Comparison of ENCODE assay signal across 13 cellular contexts in genomic region chr7:104946338-104946737, GRCh38.
A peak's percentile ranks its signal among the peaks of the same experiment; 100 is the strongest.
DNase-seq lines count a peak whose midpoint lies in the region; ATAC-seq, FAIRE-seq and TF ChIP-seq lines count a peak whose summit lies in the region.
"Had no signal": no experiment of that assay in that cellular context is flagged by ENCODE, and none has a peak within 500 bp of the region (broad histone marks: within the 10 kb centered on the region; RNA-seq: fewer than 3 reads in every experiment).

No MANE protein-coding gene starts in this region.

- peak overlapping the region; percentile 66; the same call in 1 of the 2 replicates for H2AFZ ChIP-seq in OCI-LY7 (ENCODE audit: low read length)

- peaks cover 20% of the 10 kb centered on the region for H3K4me1 Mint-ChIP-seq in type B pancreatic cell (ENCODE audit: unreplicated experiment)

- POLR2A ChIA-PET in OCI-LY7 (lab: Charles Lee) = interaction anchor here (0.6 to 2.2 kb wide), 14 partner anchors 9 to 1169 kb away, joined by 3 to 8 read pairs (median 4); no protein-coding TSS in a partner anchor

- peak; percentile 38 for DNase-seq in Daoy (ENCODE audit: low read depth)
- no peak for DNase-seq in OCI-LY7 (ENCODE audit: low spot score)
- no peak for DNase-seq in small intestine
- no peak for DNase-seq in type B pancreatic cell (ENCODE audit: extremely low spot score, unreplicated experiment)
- DNase-seq: amniotic stem cell, EL, NCI-H1092 had no signal

- H3K27me3 ChIP-seq in esophagus (ENCODE audit: control insufficient read depth in 1 of 2, insufficient read depth in 2 of 2, low read length in 2 of 2) (no peaks in the 10 kb centered on the region), small intestine (ENCODE audit: control insufficient read depth in 2 of 2, insufficient read depth in 2 of 2, low read length in 2 of 2) (no peaks in the 10 kb centered on the region)

- no peaks in the 10 kb centered on the region for H3K9me2 ChIP-seq in OCI-LY7 (ENCODE audit: insufficient read depth, low read length)

- intact Hi-C loops in OCI-LY7 (cut with micrococcal nuclease; ENCODE audit: unreplicated experiment) = loop anchor here (5.0 kb wide), 1 partner anchor 586 kb away; the partner anchor contains the start of gene RINT1

- H3K36me3 ChIP-seq in OCI-LY7 (ENCODE audit: insufficient read depth, low read length) (peaks cover 3% of the 10 kb centered on the region; the same call in 1 of the 2 replicates), esophagus (ENCODE audit: control insufficient read depth in 2 of 2, insufficient read depth in 2 of 2, low read length in 1 of 2) (no peaks in the 10 kb centered on the region), small intestine (ENCODE audit: control insufficient read depth in 2 of 2, insufficient read depth in 2 of 2, low read length in 2 of 2) (no peaks in the 10 kb centered on the region)

- no peak for FAIRE-seq in small intestine (lab: Jason Lieb, UNC)

- no peak for TF ChIP-seq CTCF in OCI-LY7 (conservative IDR thresholded peaks at IDR 0.05; ENCODE audit: low read length)
- TF ChIP-seq CTCF in type B pancreatic cell (conservative IDR thresholded peaks at IDR 0.05) = no peak

- H3K79me2 ChIP-seq in OCI-LY7 (ENCODE audit: insufficient read depth, low read depth, low read length) = peaks cover 4% of the 10 kb centered on the region; the same call in 1 of the 2 replicates

- peak overlapping the region; percentile 74 for H3K4me2 ChIP-seq in OCI-LY7 (ENCODE audit: low read length)

- H3K9me3 Mint-ChIP-seq in type B pancreatic cell = no peaks in the 10 kb centered on the region

- 22 to 29% methylated on average over 2 of the region's 2 CpGs for WGBS in esophagus, 2 donors
- WGBS in small intestine, 3 donors = 39 to 58% (median 53%) methylated on average over 2 of the region's 2 CpGs

- H3K4me1 ChIP-seq in OCI-LY7 (ENCODE audit: insufficient read depth, low read length, poor library complexity, severe bottlenecking) (peaks cover 90% of the 10 kb centered on the region), esophagus (ENCODE audit: control insufficient read depth in 2 of 2, insufficient read depth in 2 of 2, low read length in 1 of 2) (peaks cover 0 to 7% of the 10 kb centered on the region in 2 donors), small intestine (ENCODE audit: control insufficient read depth in 2 of 2, insufficient read depth in 1 of 2, low read depth in 1 of 2, low read length in 1 of 2) (peaks cover 4 to 13% of the 10 kb centered on the region in 2 donors)

- CTCF ChIA-PET in OCI-LY7 (lab: Charles Lee; ENCODE audit: unreplicated experiment) = interaction anchor here (0.9 to 1.3 kb wide), 2 partner anchors 17 to 20 kb away, joined by 3 to 4 read pairs; no protein-coding TSS in a partner anchor

- no peaks in the 10 kb centered on the region for H3K36me3 Mint-ChIP-seq in type B pancreatic cell

- ATAC-seq in GM18498 (IDR thresholded peaks at IDR 0.05; ENCODE audit: unreplicated experiment) = no peak
- ATAC-seq in GM21390 (IDR thresholded peaks at IDR 0.05; ENCODE audit: unreplicated experiment) = no peak
- ATAC-seq: HCT116 had no signal

- H4K20me1 ChIP-seq in OCI-LY7 (ENCODE audit: insufficient read depth, low read length) = no peaks in the 10 kb centered on the region

- H3K27ac ChIP-seq in OCI-LY7 (ENCODE audit: low read depth, low read length, poor library complexity, severe bottlenecking) = peak overlapping the region; percentile 96
- H3K27ac ChIP-seq in esophagus (ENCODE audit: low read depth in 2 of 2, low read length in 1 of 2) = peak overlapping the region; percentile 71 to 93
- H3K27ac ChIP-seq in small intestine (ENCODE audit: low read depth in 1 of 2, low read length in 1 of 2) = peak overlapping the region; percentile 62 to 91
- H3K27ac ChIP-seq: VCaP had no signal

- no peak overlapping the region for H3K27ac Mint-ChIP-seq in type B pancreatic cell

- no peak overlapping the region for H3K4me3 Mint-ChIP-seq in type B pancreatic cell

- BruUV-seq in OCI-LY7 (replicated peaks; lab: Mats Ljungman, UMichigan) = no TSS peak

- H3K27me3 Mint-ChIP-seq in type B pancreatic cell = no peaks in the 10 kb centered on the region

- H3K9me3 ChIP-seq in OCI-LY7 (ENCODE audit: low read length) (peaks cover 4% of the 10 kb centered on the region; the same call in 1 of the 2 replicates), esophagus (ENCODE audit: control insufficient read depth in 2 of 2, insufficient read depth in 1 of 2, low read depth in 1 of 2, low read length in 1 of 2) (no peaks in the 10 kb centered on the region), small intestine (ENCODE audit: control insufficient read depth, low read depth) (no peaks in the 10 kb centered on the region)

- H3K4me3 ChIP-seq in OCI-LY7 (ENCODE audit: low read depth, low read length, poor library complexity, severe bottlenecking) = no peak overlapping the region
- no peak overlapping the region for H3K4me3 ChIP-seq in esophagus (ENCODE audit: low read depth in 1 of 2, low read length in 2 of 2)
- no peak overlapping the region for H3K4me3 ChIP-seq in small intestine (ENCODE audit: low read depth in 1 of 2, low read length in 2 of 2)
- H3K4me3 ChIP-seq: smooth muscle cell had no signal
